In the genomic region with DNA sequence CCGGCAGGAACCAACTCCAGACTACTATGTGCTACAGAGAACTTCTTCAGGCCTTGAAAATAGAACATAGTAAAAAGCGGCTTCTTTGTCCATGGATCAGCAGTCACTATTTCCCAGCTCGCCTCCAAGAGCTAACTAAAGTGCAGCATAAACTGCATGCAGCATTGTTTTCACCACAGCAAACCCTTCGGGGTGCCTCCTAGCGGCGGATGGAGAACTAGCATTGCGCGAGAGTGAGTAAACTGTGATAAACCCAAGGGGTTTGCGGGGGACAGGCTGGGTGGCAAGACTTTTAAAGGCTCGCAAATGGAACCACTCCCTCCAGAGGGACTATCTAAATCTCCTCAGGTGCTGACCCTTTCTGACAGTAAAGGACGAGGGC, we compare ENCODE assay signal across 8 cellular contexts. TPM values are rescaled to one million over a fixed set of nuclear protein-coding genes. Genes with fewer than 3 reads are reported as not detected.
DNase-seq lines count a peak whose midpoint lies in the region; ATAC-seq and TF ChIP-seq lines count a peak whose summit lies in the region.

No MANE protein-coding gene starts in this region.

- H3K4me3 Mint-ChIP-seq in osteocyte (ENCODE audit: unreplicated experiment) = peak overlapping the region; percentile 84

- H3F3A ChIP-seq in PC-9 (ENCODE audit: insufficient read depth, low read depth) = no peaks in the 10 kb centered on the region

- H3K9ac ChIP-seq in fibroblast of lung (ENCODE audit: insufficient read depth, low read length) = no peak overlapping the region

- no peaks in the 10 kb centered on the region for H3K36me3 Mint-ChIP-seq in osteocyte (ENCODE audit: unreplicated experiment)

- no peaks in the 10 kb centered on the region for H4K20me1 ChIP-seq in fibroblast of lung (ENCODE audit: control insufficient read depth, extremely low read depth, insufficient read depth, low read length)
- H4K20me1 ChIP-seq in PC-9 (ENCODE audit: insufficient read depth) = no peaks in the 10 kb centered on the region

- intact Hi-C loops in PC-9 (cut with micrococcal nuclease; ENCODE audit: unreplicated experiment) = no loop called here

- H3K27ac ChIP-seq in fibroblast of lung (ENCODE audit: insufficient read depth, low read length) = no peak overlapping the region
- H3K27ac ChIP-seq in PC-9 = no peak overlapping the region

- no peaks in the 10 kb centered on the region for H3K79me2 ChIP-seq in fibroblast of lung (ENCODE audit: control insufficient read depth, insufficient read depth, low read length)
- H3K79me2 ChIP-seq in PC-9 (ENCODE audit: low read depth) = no peaks in the 10 kb centered on the region

- H2AFZ ChIP-seq in fibroblast of lung (ENCODE audit: low read length) = no peak overlapping the region
- H2AFZ ChIP-seq in PC-9 = no peak overlapping the region

- H3K9me3 Mint-ChIP-seq in osteocyte (ENCODE audit: unreplicated experiment) = peaks cover 2% of the 10 kb centered on the region

- H3K4me1 Mint-ChIP-seq in osteocyte (ENCODE audit: unreplicated experiment) = peaks cover 12% of the 10 kb centered on the region

- H3K27ac Mint-ChIP-seq in osteocyte (ENCODE audit: unreplicated experiment) = no peak overlapping the region

- BruUV-seq in PC-9 (replicated peaks; lab: Mats Ljungman, UMichigan) = no TSS peak

- H3K4me2 ChIP-seq in fibroblast of lung (ENCODE audit: extremely low read depth, insufficient read depth, low read length) = peak overlapping the region; percentile 63
- no peak overlapping the region for H3K4me2 ChIP-seq in PC-9

- peak; percentile 1 to 9 for DNase-seq in activated CD4-positive, alpha-beta T cell treated with anti-CD3 and anti-CD28 coated beads for 24 hours (ENCODE audit: low read depth in 2 of 2)
- no peak for DNase-seq in activated CD4-positive, alpha-beta T cell treated with anti-CD3 and anti-CD28 coated beads for 4 hours
- DNase-seq in OCI-M1 (lab: John Stamatoyannopoulos, UW) (peak; percentile 47), fibroblast of lung (ENCODE audit: low read depth in 2 of 2) (peak; percentile 12 to 69), osteocyte (ENCODE audit: extremely low spot score, unreplicated experiment) (no peak), PC-9 (no peak), T1000 (lab: John Stamatoyannopoulos, UW) (no peak)

- no peaks in the 10 kb centered on the region for H3K9me2 ChIP-seq in PC-9 (ENCODE audit: insufficient read depth)

- ATAC-seq in GM18909 (IDR thresholded peaks at IDR 0.05; ENCODE audit: poor library complexity, unreplicated experiment) = no peak

- CTCF ChIA-PET in PC-9 (lab: Charles Lee) = no interaction called here

- no peaks in the 10 kb centered on the region for H3K9me3 ChIP-seq in fibroblast of lung (ENCODE audit: control insufficient read depth, insufficient read depth, low read depth, low read length)
- H3K9me3 ChIP-seq in PC-9 (ENCODE audit: insufficient read depth, low read depth) = no peaks in the 10 kb centered on the region

- H3K27me3 ChIP-seq in fibroblast of lung (ENCODE audit: control insufficient read depth, insufficient read depth, low read length) (peaks cover 10% of the 10 kb centered on the region), PC-9 (ENCODE audit: insufficient read depth, low read depth) (peaks cover 21% of the 10 kb centered on the region)

- H3K27me3 Mint-ChIP-seq in osteocyte (ENCODE audit: unreplicated experiment) = peaks cover 14% of the 10 kb centered on the region

- POLR2A ChIA-PET in PC-9 (lab: Charles Lee; ENCODE audit: unreplicated experiment) = no interaction called here

- H3K36me3 ChIP-seq in fibroblast of lung (ENCODE audit: control insufficient read depth, insufficient read depth, low read length) = no peaks in the 10 kb centered on the region
- H3K36me3 ChIP-seq in PC-9 (ENCODE audit: low read depth) = no peaks in the 10 kb centered on the region

- H3K4me1 ChIP-seq in fibroblast of lung (ENCODE audit: control insufficient read depth, extremely low read depth, insufficient read depth, low read length) (no peaks in the 10 kb centered on the region), PC-9 (replicated peaks; ENCODE audit: insufficient read depth) (no peaks in the 10 kb centered on the region)

- H3K4me3 ChIP-seq in fibroblast of lung (replicated peaks in 1 of 4; ENCODE audit: control extremely low read depth in 1 of 4, insufficient read depth in 1 of 4, low read depth in 3 of 4, low read length in 4 of 4) (peak overlapping the region in 3 of 4 experiments; percentile 29 to 72 (median 41)), PC-9 (no peak overlapping the region)

- TF ChIP-seq CTCF in fibroblast of lung (conservative IDR thresholded peaks at IDR 0.05 in 1 of 2, IDR thresholded peaks at IDR 0.05 in 1 of 2; ENCODE audit: low read depth in 1 of 2, low read length in 2 of 2) (peak; percentile 60 to 90), osteocyte (IDR thresholded peaks at IDR 0.05) (peak; percentile 77), PC-9 (conservative IDR thresholded peaks at IDR 0.05) (no peak)

RNA-seq across cellular contexts. Expression of a gene that starts 21.6 kb away (rescaled TPM):
- total RNA-seq in fibroblast of lung (1.5 and 8.5 TPM in 2 replicates), osteocyte (0.29 and 0.70 TPM in 2 replicates), PC-9 (2021) (not detected in 2 replicates)
- 0.14 and 0.72 TPM in 2 replicates for polyA plus RNA-seq in fibroblast of lung
- 0.10 and 0.59 TPM in 2 replicates for polyA plus RNA-seq in fibroblast of lung (2012)
- polyA minus RNA-seq in fibroblast of lung (ENCODE audit: low replicate concordance) = 0.41 TPM in 1 of 2 replicates, not detected in the other

Comparison
In these comparisons a context has a peak if more than half of its experiments do, and no peak if none do; other contexts are left out.
1. DNase-seq: peak in activated CD4-positive, alpha-beta T cell treated with anti-CD3 and anti-CD28 coated beads for 24 hours (2 of 2), OCI-M1 (single experiment) and fibroblast of lung (2 of 2); none in activated CD4-positive, alpha-beta T cell treated with anti-CD3 and anti-CD28 coated beads for 4 hours (0 of 2), osteocyte (single experiment), PC-9 (0 of 2) and T1000 (single experiment).